Comparison of ENCODE assay signal across 9 cellular contexts in genomic region chr12:99911076-99911475, GRCh38.
DNase-seq lines count a peak whose midpoint lies in the region; ATAC-seq, FAIRE-seq and TF ChIP-seq lines count a peak whose summit lies in the region.
"Had no signal": no experiment of that assay in that cellular context is flagged by ENCODE, and none has a peak within 500 bp of the region (broad histone marks: within the 10 kb centered on the region; RNA-seq: fewer than 3 reads in every experiment).

No MANE protein-coding gene starts in this region.

- peaks cover 14% of the 10 kb centered on the region for H3K4me1 ChIP-seq in muscle layer of colon (ENCODE audit: insufficient read depth, low read length)

- peak overlapping the region; percentile 38 for H3K27ac ChIP-seq in muscle layer of colon (ENCODE audit: low read depth, low read length)

- FAIRE-seq in A204.1 (lab: Jason Lieb, UNC), result peak; percentile 92

- ATAC-seq in HG02798 (IDR thresholded peaks at IDR 0.05; ENCODE audit: poor library complexity, unreplicated experiment), result no peak

- no peaks in the 10 kb centered on the region for H3K9me3 ChIP-seq in MG63
- no peaks in the 10 kb centered on the region for H3K9me3 ChIP-seq in muscle layer of colon (ENCODE audit: low read length)

- H3K27me3 ChIP-seq in MG63 (no peaks in the 10 kb centered on the region), muscle layer of colon (ENCODE audit: control insufficient read depth in 1 of 2, insufficient read depth in 2 of 2, low read length in 2 of 2) (no peaks in the 10 kb centered on the region)

- peak overlapping the region; percentile 11 for H3K9ac ChIP-seq in muscle layer of colon (ENCODE audit: low read length)

- peak; percentile 74 for DNase-seq in MG63
- DNase-seq in epithelial cell of proximal tubule (ENCODE audit: low read depth), result peak; percentile 66
- no peak for DNase-seq in 8988T
- no peak for DNase-seq in activated naive CD4-positive, alpha-beta T cell treated with anti-CD3 and anti-CD28 coated beads, Interleukin-2, amount 50 U/mL, for 16 hours
- no peak for DNase-seq in SIG-M5 (lab: John Stamatoyannopoulos, UW)
- DNase-seq: NCI-H1436 had no signal

- H3K4me3 ChIP-seq in MG63 (no peak overlapping the region), epithelial cell of proximal tubule (ENCODE audit: low read depth, low read length) (no peak overlapping the region), muscle layer of colon (ENCODE audit: low read depth in 1 of 2, low read length in 2 of 2) (no peak overlapping the region)

- TF ChIP-seq CTCF in epithelial cell of proximal tubule (conservative IDR thresholded peaks at IDR 0.05; ENCODE audit: low read depth, low read length), result no peak

- H3K36me3 ChIP-seq in MG63, result no peaks in the 10 kb centered on the region
- H3K36me3 ChIP-seq in muscle layer of colon (ENCODE audit: insufficient read depth, low read length), result no peaks in the 10 kb centered on the region

Comparison
In these comparisons a context has a peak if more than half of its experiments do, and no peak if none do; other contexts are left out.
1. DNase-seq: peak in MG63 (single experiment) and epithelial cell of proximal tubule (single experiment); none in 8988T (single experiment), activated naive CD4-positive, alpha-beta T cell treated with anti-CD3 and anti-CD28 coated beads, Interleukin-2, amount 50 U/mL, for 16 hours (single experiment) and SIG-M5 (single experiment).